ENCODE assay signal across 32 cellular contexts in the genomic region with DNA sequence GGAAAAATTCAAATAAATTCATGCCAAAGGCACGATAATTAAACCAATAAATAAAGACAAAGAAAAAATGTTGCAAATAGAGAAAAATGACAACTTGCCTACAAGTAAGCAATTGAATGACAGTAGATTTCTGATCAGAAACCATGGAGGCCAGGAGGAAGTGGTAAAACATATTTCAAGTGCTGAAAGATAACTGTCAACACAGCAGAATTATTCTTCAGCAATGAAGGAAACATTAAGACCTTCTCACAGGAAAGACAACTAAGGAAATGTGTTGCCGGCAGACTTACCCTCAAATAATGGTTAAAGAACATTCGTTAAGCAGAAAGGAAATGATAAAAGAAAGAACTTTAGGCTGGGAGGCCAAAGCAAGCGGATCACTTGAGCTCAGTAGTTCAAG. TPM values are rescaled to one million over a fixed set of nuclear protein-coding genes. Genes with fewer than 3 reads are reported as not detected.
"Had no signal": no experiment of that assay in that cellular context is flagged by ENCODE, and none has a peak within 500 bp of the region (broad histone marks: within the 10 kb centered on the region; RNA-seq: fewer than 3 reads in every experiment).

No MANE protein-coding gene starts in this region.

- H3K36me3 ChIP-seq: adrenal gland, breast epithelium, WERI-Rb-1 had no signal

- H3K9me3 Mint-ChIP-seq: activated T-cell treated with anti-CD3 and anti-CD28 coated beads, Interleukin-2, amount 50 U/mL, for 24 hours; activated T-helper 2 cell treated with anti-CD3 and anti-CD28 coated beads, Interferon-gamma antibody, Interleukin-2, Interleukin-4, amounts not matched to agents 10 μg/mL and 5 μg/mL and 100 μg/mL, durations not matched to agents 14 hours and 24 hours and 36 hours had no signal

- H3K4me3 Mint-ChIP-seq: activated CD4-positive, alpha-beta T cell treated with anti-CD3 and anti-CD28 coated beads, Interleukin-2, amount 10 ng/mL, durations not matched to agents 24 days and 14 days; activated CD8-positive, alpha-beta T cell treated with anti-CD3 and anti-CD28 coated beads, Interleukin-2, amount 10 ng/mL, durations not matched to agents 7 days and 5 days; activated naive CD4-positive, alpha-beta T cell treated with anti-CD3 and anti-CD28 coated beads for 36 hours; activated T-cell treated with anti-CD3 and anti-CD28 coated beads, Interleukin-2, amount 50 U/mL, for 24 hours had no signal

- H3K27me3 ChIP-seq: adrenal gland, body of pancreas, breast epithelium had no signal

- H3K36me3 Mint-ChIP-seq: activated naive CD4-positive, alpha-beta T cell treated with anti-CD3 and anti-CD28 coated beads, Interleukin-2, amount 50 U/mL, for 72 hours had no signal

- H3K4me1 ChIP-seq: adrenal gland, body of pancreas, breast epithelium had no signal

- FAIRE-seq: astrocyte, RCC 7860 had no signal

- H3K27ac ChIP-seq: adrenal gland, body of pancreas, breast epithelium, PC-9, RWPE1, WERI-Rb-1 had no signal

- H3K4me1 Mint-ChIP-seq: activated CD4-positive, alpha-beta T cell treated with anti-CD3 and anti-CD28 coated beads, Interleukin-2, amount 10 ng/mL, durations not matched to agents 24 days and 14 days had no signal

- ATAC-seq: activated CD8-positive, alpha-beta T cell treated with anti-CD3 and anti-CD28 coated beads, Interleukin-2, amount 10 ng/mL, durations not matched to agents 7 days and 5 days; activated naive CD4-positive, alpha-beta T cell treated with anti-CD3 and anti-CD28 coated beads, Interleukin-2, amount 50 U/mL, for 72 hours; body of pancreas; Right ventricle myocardium inferior had no signal

- H3K9me3 ChIP-seq: adrenal gland, body of pancreas, breast epithelium had no signal

- H3K4me2 ChIP-seq: PC-9 had no signal

- DNase-seq: activated CD4-positive, alpha-beta T cell treated with anti-CD3 and anti-CD28 coated beads, Interleukin-2, amount 10 ng/mL, durations not matched to agents 24 days and 14 days; activated CD4-positive, alpha-beta T cell treated with anti-CD3 and anti-CD28 coated beads, Interleukin-2, amount 50 U/mL, for 48 hours; activated CD8-positive, alpha-beta T cell treated with anti-CD3 and anti-CD28 coated beads, Interleukin-2, amount 10 ng/mL, durations not matched to agents 7 days and 5 days; activated gamma-delta T cell treated with Interleukin-2 at 50 U/mL for 16 hours; activated naive CD4-positive, alpha-beta T cell treated with anti-CD3 and anti-CD28 coated beads for 36 hours; activated T-cell treated with anti-CD3 and anti-CD28 coated beads, Interleukin-2, amount 50 U/mL, for 24 hours; adrenal gland; body of pancreas; NCI-H1092 treated with DMSO at 0.1 percent for 48 hours; NCI-H1417; NCI-H146; NCI-H187; NCI-H2029 treated with DMSO at 0.1 percent for 48 hours; NCI-H2107; NCI-H2171; NCI-H510A; NCI-H526; NCI-H748 treated with DMSO at 0.1 percent for 48 hours; NK-92 treated with Interleukin-12 subunit alpha and Interleukin-12 subunit beta, amount 100 ng/mL, for 24 hours; PC-9; SIG-M5; T1000; WERI-Rb-1 had no signal

- H3K4me3 ChIP-seq: adrenal gland, body of pancreas, breast epithelium, PC-9 had no signal

- H2AFZ ChIP-seq: PC-9 had no signal

- H3K27ac Mint-ChIP-seq: activated CD4-positive, alpha-beta T cell treated with anti-CD3 and anti-CD28 coated beads, Interleukin-2, amount 10 ng/mL, durations not matched to agents 24 days and 14 days; activated CD8-positive, alpha-beta T cell treated with anti-CD3 and anti-CD28 coated beads, Interleukin-2, amount 10 ng/mL, durations not matched to agents 7 days and 5 days; activated naive CD4-positive, alpha-beta T cell treated with anti-CD3 and anti-CD28 coated beads for 36 hours; activated naive CD4-positive, alpha-beta T cell treated with anti-CD3 and anti-CD28 coated beads, Interleukin-2, amount 50 U/mL, for 72 hours; activated T-cell treated with anti-CD3 and anti-CD28 coated beads, Interleukin-2, amount 50 U/mL, for 24 hours; activated T-helper 2 cell treated with anti-CD3 and anti-CD28 coated beads, Interferon-gamma antibody, Interleukin-2, Interleukin-4, amounts not matched to agents 10 μg/mL and 5 μg/mL and 100 μg/mL, durations not matched to agents 14 hours and 24 hours and 36 hours had no signal

RNA-seq across cellular contexts. Expression of a gene that starts 30.4 kb away (rescaled TPM):
- total RNA-seq: activated T-helper 2 cell treated with anti-CD3 and anti-CD28 coated beads, Interferon-gamma antibody, Interleukin-2, Interleukin-4, amounts not matched to agents 10 μg/mL and 5 μg/mL and 100 μg/mL, durations not matched to agents 14 hours and 24 hours and 36 hours; T-helper 1 cell treated with Interleukin-12 subunit alpha and Interleukin-12 subunit beta and Interleukin-4 antibody, amounts not matched to agents 30 ng/mL and 1 ng/mL, for 36 hours; T-helper 2 cell treated with Interferon-gamma antibody and Interleukin-4, amounts not matched to agents 100 ng/mL and 5 ng/mL, for 36 hours had no signal

RNA-seq across cellular contexts. Expression of a gene that starts 57.9 kb away (rescaled TPM):
- total RNA-seq: PC-9 had no signal
